Comparison of ENCODE assay signal across 29 cellular contexts in genomic region chr3:142601713-142602112, GRCh38.
"Had no signal": no experiment of that assay in that cellular context is flagged by ENCODE, and none has a peak within 500 bp of the region (broad histone marks: within the 10 kb centered on the region; RNA-seq: fewer than 3 reads in every experiment).

No MANE protein-coding gene starts in this region.

- H3K27ac Mint-ChIP-seq: activated CD4-positive, alpha-beta T cell treated with anti-CD3 and anti-CD28 coated beads, Interleukin-2, amount 10 ng/mL, durations not matched to agents 24 days and 14 days; activated CD8-positive, alpha-beta T cell treated with anti-CD3 and anti-CD28 coated beads, Interleukin-2, amount 10 ng/mL, durations not matched to agents 7 days and 5 days; activated naive CD4-positive, alpha-beta T cell treated with anti-CD3 and anti-CD28 coated beads, Interleukin-2, amount 50 U/mL, for 24 hours; activated naive CD8-positive, alpha-beta T cell treated with anti-CD3 and anti-CD28 coated beads, Interleukin-2, amount 10 ng/mL, durations not matched to agents 7 days and 5 days; activated T-cell treated with anti-CD3 and anti-CD28 coated beads, Interleukin-2, amount 50 U/mL, for 24 hours; activated T-helper 2 cell treated with anti-CD3 and anti-CD28 coated beads, Interferon-gamma antibody, Interleukin-2, Interleukin-4, amounts not matched to agents 10 μg/mL and 5 μg/mL and 100 μg/mL, durations not matched to agents 14 hours and 24 hours and 36 hours; brain had no signal

- H3K9me3 Mint-ChIP-seq: activated CD4-positive, alpha-beta T cell treated with anti-CD3 and anti-CD28 coated beads, Interleukin-2, amount 10 ng/mL, durations not matched to agents 24 days and 14 days; activated naive CD4-positive, alpha-beta T cell treated with anti-CD3 and anti-CD28 coated beads, Interleukin-2, amount 50 U/mL, for 24 hours; activated naive CD8-positive, alpha-beta T cell treated with anti-CD3 and anti-CD28 coated beads, Interleukin-2, amount 10 ng/mL, durations not matched to agents 7 days and 5 days; activated T-cell treated with anti-CD3 and anti-CD28 coated beads, Interleukin-2, amount 50 U/mL, for 24 hours; activated T-helper 2 cell treated with anti-CD3 and anti-CD28 coated beads, Interferon-gamma antibody, Interleukin-2, Interleukin-4, amounts not matched to agents 10 μg/mL and 5 μg/mL and 100 μg/mL, durations not matched to agents 14 hours and 24 hours and 36 hours; brain had no signal

- H3K27ac ChIP-seq: ascending aorta, PC-9, WERI-Rb-1 had no signal

- H3K36me3 ChIP-seq: ascending aorta, WERI-Rb-1 had no signal

- H3K36me3 Mint-ChIP-seq: activated naive CD4-positive, alpha-beta T cell treated with anti-CD3 and anti-CD28 coated beads, Interleukin-2, amount 50 U/mL, for 24 hours; activated naive CD8-positive, alpha-beta T cell treated with anti-CD3 and anti-CD28 coated beads, Interleukin-2, amount 10 ng/mL, durations not matched to agents 7 days and 5 days; brain had no signal

- H3K4me3 Mint-ChIP-seq: activated CD4-positive, alpha-beta T cell treated with anti-CD3 and anti-CD28 coated beads, Interleukin-2, amount 10 ng/mL, durations not matched to agents 24 days and 14 days; activated CD8-positive, alpha-beta T cell treated with anti-CD3 and anti-CD28 coated beads, Interleukin-2, amount 10 ng/mL, durations not matched to agents 7 days and 5 days; activated naive CD4-positive, alpha-beta T cell treated with anti-CD3 and anti-CD28 coated beads, Interleukin-2, amount 50 U/mL, for 24 hours; activated naive CD8-positive, alpha-beta T cell treated with anti-CD3 and anti-CD28 coated beads, Interleukin-2, amount 10 ng/mL, durations not matched to agents 7 days and 5 days; activated T-cell treated with anti-CD3 and anti-CD28 coated beads, Interleukin-2, amount 50 U/mL, for 24 hours; brain had no signal

- H3K4me2 ChIP-seq: PC-9 had no signal

- H3K4me3 ChIP-seq: ascending aorta, PC-9 had no signal

- H3K9me3 ChIP-seq: ascending aorta had no signal

- FAIRE-seq: bronchial epithelial cell had no signal

- H2AFZ ChIP-seq: PC-9 had no signal

- ATAC-seq: activated CD8-positive, alpha-beta T cell treated with anti-CD3 and anti-CD28 coated beads, Interleukin-2, amount 10 ng/mL, durations not matched to agents 7 days and 5 days had no signal

- DNase-seq: activated CD4-positive, alpha-beta T cell treated with anti-CD3 and anti-CD28 coated beads, Interleukin-2, amount 10 ng/mL, durations not matched to agents 24 days and 14 days; activated CD4-positive, alpha-beta T cell treated with anti-CD3 and anti-CD28 coated beads, Interleukin-2, amount 50 U/mL, for 4 hours; activated CD4-positive, CD25-positive, alpha-beta regulatory T cell; activated CD8-positive, alpha-beta T cell treated with anti-CD3 and anti-CD28 coated beads, Interleukin-2, amount 10 ng/mL, durations not matched to agents 7 days and 5 days; activated gamma-delta T cell; activated naive CD4-positive, alpha-beta T cell treated with Interleukin-2 at 50 U/mL for 16 hours; activated naive CD8-positive, alpha-beta T cell treated with anti-CD3 and anti-CD28 coated beads, Interleukin-2, amount 10 ng/mL, durations not matched to agents 7 days and 5 days; activated T-cell treated with anti-CD3 and anti-CD28 coated beads, Interleukin-2, amount 50 U/mL, for 24 hours; amygdala; caudate nucleus; NCI-H1092 treated with DMSO at 0.1 percent for 48 hours; NCI-H1417; NCI-H146; NCI-H187 treated with DMSO at 0.1 percent for 48 hours; NCI-H2081; NCI-H2171 treated with DMSO at 0.1 percent for 48 hours; NCI-H2227 treated with DMSO at 0.1 percent for 48 hours; NCI-H446 treated with DMSO at 0.1 percent for 48 hours; NCI-H524; PC-9; Right ventricle myocardium superior; SW 1271; T1000; WERI-Rb-1 had no signal

- H3K27me3 Mint-ChIP-seq: activated CD4-positive, alpha-beta T cell treated with anti-CD3 and anti-CD28 coated beads, Interleukin-2, amount 10 ng/mL, durations not matched to agents 24 days and 14 days; activated naive CD4-positive, alpha-beta T cell treated with anti-CD3 and anti-CD28 coated beads, Interleukin-2, amount 50 U/mL, for 24 hours; activated T-cell treated with anti-CD3 and anti-CD28 coated beads, Interleukin-2, amount 50 U/mL, for 24 hours; brain had no signal

- H3K4me1 ChIP-seq: ascending aorta had no signal

- H3K27me3 ChIP-seq: ascending aorta had no signal
